Comparison of ENCODE assay signal across 18 cellular contexts in the genomic region with DNA sequence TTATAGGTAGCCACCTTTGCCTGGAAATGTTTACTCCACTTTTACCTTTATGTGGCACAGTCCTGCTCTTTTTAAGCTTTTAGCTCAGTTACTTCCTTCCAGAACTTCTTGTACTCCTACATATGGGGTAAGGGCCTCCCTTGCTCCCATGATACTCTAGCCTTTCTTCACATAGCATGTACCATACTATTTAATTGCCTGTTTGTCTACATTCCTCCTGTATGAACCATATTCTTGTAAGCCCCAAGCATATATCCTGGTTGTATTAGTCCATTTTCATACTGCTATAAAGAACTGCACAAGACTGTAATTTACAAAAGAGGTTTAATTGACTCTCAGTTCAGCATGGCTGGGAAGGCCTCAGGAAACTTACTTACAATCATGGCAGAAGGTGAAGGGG.
DNase-seq lines count a peak whose midpoint lies in the region; ATAC-seq, FAIRE-seq and TF ChIP-seq lines count a peak whose summit lies in the region.
"Had no signal": no experiment of that assay in that cellular context is flagged by ENCODE, and none has a peak within 500 bp of the region (broad histone marks: within the 10 kb centered on the region; RNA-seq: fewer than 3 reads in every experiment).

No MANE protein-coding gene starts in this region.

- H2AFZ ChIP-seq in trophoblast cell (ENCODE audit: insufficient read depth, low read length, poor library complexity) = no peak overlapping the region

- FAIRE-seq in bronchial epithelial cell (lab: Jason Lieb, UNC) (no peak), frontal cortex (lab: Jason Lieb, UNC) (no peak)
- FAIRE-seq: A549, D721Med, G401.6, GM12891, GM19239, H1, HepG2 had no signal

- no peak overlapping the region for H4K12ac ChIP-seq in trophoblast cell (ENCODE audit: low read depth, low read length)

- DNase-seq in bronchial epithelial cell (ENCODE audit: low read depth) = peak; percentile 64
- DNase-seq in trophoblast cell = peak; percentile 12 to 53
- no peak for DNase-seq in frontal cortex (ENCODE audit: low spot score in 2 of 2)
- no peak for DNase-seq in heart right ventricle
- no peak for DNase-seq in hippocampal formation (lab: John Stamatoyannopoulos, UW)
- DNase-seq: AML-193; Caco-2; CD4-positive, alpha-beta T cell; H9 had no signal

- no peak overlapping the region for H4K91ac ChIP-seq in trophoblast cell (ENCODE audit: low read depth, low read length)

- no peak overlapping the region for H3K23ac ChIP-seq in trophoblast cell (ENCODE audit: low read length)

- no peak overlapping the region for H4K8ac ChIP-seq in trophoblast cell (ENCODE audit: low read depth, low read length)

- H3K27ac ChIP-seq in trophoblast cell (ENCODE audit: low read depth, low read length) = no peak overlapping the region
- H3K27ac ChIP-seq in heart right ventricle = no peak overlapping the region
- H3K27ac ChIP-seq: A549, C4-2B had no signal

- no peak overlapping the region for H2BK12ac ChIP-seq in trophoblast cell (ENCODE audit: low read length)

- no peaks in the 10 kb centered on the region for H3K4me1 ChIP-seq in trophoblast cell (ENCODE audit: control insufficient read depth in 1 of 2, insufficient read depth in 2 of 2, low read length in 2 of 2)
- H3K4me1 ChIP-seq in heart right ventricle = no peaks in the 10 kb centered on the region
- H3K4me1 ChIP-seq: A549, Caco-2 had no signal

- intact Hi-C loops in heart right ventricle (cut with DNase I) = no loop called here

- H3K4me2 ChIP-seq in trophoblast cell (ENCODE audit: low read length) = no peak overlapping the region
- H3K4me2 ChIP-seq: A549 had no signal

- H3K79me2 ChIP-seq in trophoblast cell (ENCODE audit: control insufficient read depth, insufficient read depth, low read length, poor library complexity) = no peaks in the 10 kb centered on the region

- no peak overlapping the region for H3K18ac ChIP-seq in trophoblast cell (ENCODE audit: low read length)

- H3K14ac ChIP-seq in trophoblast cell (ENCODE audit: low read length) = no peak overlapping the region

- no peaks in the 10 kb centered on the region for H3K27me3 ChIP-seq in bronchial epithelial cell (ENCODE audit: control insufficient read depth, insufficient read depth, low read length)
- no peaks in the 10 kb centered on the region for H3K27me3 ChIP-seq in trophoblast cell (ENCODE audit: insufficient read depth, low read length)
- no peaks in the 10 kb centered on the region for H3K27me3 ChIP-seq in heart right ventricle

- H3K4ac ChIP-seq in trophoblast cell (ENCODE audit: low read depth, low read length) = no peak overlapping the region

- no peak overlapping the region for H2BK5ac ChIP-seq in trophoblast cell (ENCODE audit: low read depth, low read length, poor library complexity)

- no peak overlapping the region for H3K9ac ChIP-seq in trophoblast cell (ENCODE audit: low read length)

- H3K9me3 ChIP-seq in trophoblast cell (ENCODE audit: insufficient read depth, low read depth, low read length) = no peaks in the 10 kb centered on the region
- no peaks in the 10 kb centered on the region for H3K9me3 ChIP-seq in heart right ventricle
- H3K9me3 ChIP-seq: A549, Caco-2 had no signal

- H3K4me3 ChIP-seq in bronchial epithelial cell (ENCODE audit: low read depth, low read length) (no peak overlapping the region), trophoblast cell (ENCODE audit: low read depth, low read length) (no peak overlapping the region), heart right ventricle (no peak overlapping the region)
- H3K4me3 ChIP-seq: A549 had no signal

- ATAC-seq in esophagus mucosa (peak; percentile 53), heart right ventricle (no peak)
- ATAC-seq: A549, HepG2 had no signal

- no peak for TF ChIP-seq CTCF in bronchial epithelial cell (IDR thresholded peaks at IDR 0.05; ENCODE audit: insufficient read depth, low read length, severe bottlenecking)
- no peak for TF ChIP-seq CTCF in heart right ventricle (IDR thresholded peaks at IDR 0.05)

- H3K36me3 ChIP-seq in bronchial epithelial cell (ENCODE audit: control insufficient read depth, insufficient read depth, low read length) (no peaks in the 10 kb centered on the region), trophoblast cell (ENCODE audit: control insufficient read depth in 1 of 2, insufficient read depth in 2 of 2, low read length in 2 of 2) (no peaks in the 10 kb centered on the region), heart right ventricle (no peaks in the 10 kb centered on the region)

- H2AK5ac ChIP-seq in trophoblast cell (ENCODE audit: low read length) = no peak overlapping the region

- no peaks in the 10 kb centered on the region for H3K79me1 ChIP-seq in trophoblast cell (ENCODE audit: low read length)

- H2BK120ac ChIP-seq in trophoblast cell (ENCODE audit: insufficient read depth, low read length, poor library complexity) = no peak overlapping the region

Comparison
In these comparisons a context has a peak if more than half of its experiments do, and no peak if none do; other contexts are left out.
1. DNase-seq: peak in bronchial epithelial cell (single experiment) and trophoblast cell (2 of 2); none in frontal cortex (0 of 2), heart right ventricle (0 of 2) and hippocampal formation (0 of 2).